Comparison of ENCODE assay signal across 29 cellular contexts in the genomic region with DNA sequence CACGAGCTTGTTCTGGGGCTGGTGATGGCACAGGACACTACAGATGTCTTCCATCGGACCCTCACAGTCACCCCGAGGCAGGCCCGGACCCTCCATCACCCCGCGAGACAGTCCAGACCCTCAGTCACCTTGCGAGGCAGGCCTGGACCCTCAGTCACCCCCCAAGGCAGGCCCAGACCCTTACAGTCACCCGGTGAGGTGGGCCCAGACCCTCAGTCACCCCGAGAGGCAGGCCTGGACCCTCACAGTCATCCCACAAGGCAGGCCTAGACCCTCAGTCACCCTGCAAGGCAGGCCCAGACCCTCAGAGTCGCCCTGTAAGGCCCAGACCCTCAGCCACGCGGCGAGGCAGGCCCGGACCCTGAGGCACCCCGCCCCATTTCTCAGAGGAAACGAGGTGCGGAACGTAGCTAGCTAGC.
"Had no signal": no experiment of that assay in that cellular context is flagged by ENCODE, and none has a peak within 500 bp of the region (broad histone marks: within the 10 kb centered on the region; RNA-seq: fewer than 3 reads in every experiment).

No MANE protein-coding gene starts in this region.

- H3K4me1 ChIP-seq: adrenal gland, ascending aorta, esophagus muscularis mucosa, foreskin keratinocyte, upper lobe of left lung had no signal

- H3K36me3 Mint-ChIP-seq: activated naive CD8-positive, alpha-beta T cell treated with anti-CD3 and anti-CD28 coated beads for 36 hours; stimulated activated effector memory CD8-positive, alpha-beta T cell treated with anti-CD3 and anti-CD28 coated beads, Interleukin-12 subunit alpha, Interleukin-12 subunit beta, amount 100 ng/mL, for 72 hours; WTC11 had no signal

- ATAC-seq: activated CD8-positive, alpha-beta T cell treated with anti-CD3 and anti-CD28 coated beads for 36 hours; activated T-cell treated with anti-CD3 and anti-CD28 coated beads, Interleukin-2, amount 50 U/mL, for 4 hours; activated T-helper 17 cell treated with anti-CD3 and anti-CD28 coated beads, Interleukin-2, amount 50 U/mL, for 72 hours; foreskin keratinocyte; heart right ventricle; left colon; naive thymus-derived CD8-positive, alpha-beta T cell; right cardiac atrium; stimulated activated effector memory CD8-positive, alpha-beta T cell treated with anti-CD3 and anti-CD28 coated beads, Interleukin-12 subunit alpha, Interleukin-12 subunit beta, amount 100 ng/mL, for 72 hours; WTC11 had no signal

- FAIRE-seq: islet of Langerhans had no signal

- H3K27ac ChIP-seq: adrenal gland, ascending aorta, cardiac muscle cell, esophagus muscularis mucosa, foreskin keratinocyte, heart right ventricle, skin epidermis, upper lobe of left lung had no signal

- H3K4me3 ChIP-seq: adrenal gland, ascending aorta, cardiac muscle cell, esophagus muscularis mucosa, heart right ventricle, skin epidermis, upper lobe of left lung had no signal

- H3K27ac Mint-ChIP-seq: activated CD8-positive, alpha-beta T cell treated with anti-CD3 and anti-CD28 coated beads for 36 hours; activated naive CD8-positive, alpha-beta T cell treated with anti-CD3 and anti-CD28 coated beads for 36 hours; activated T-helper 17 cell treated with anti-CD3 and anti-CD28 coated beads, Interleukin-2, amount 50 U/mL, for 72 hours; mesothelial cell of epicardium; stimulated activated effector memory CD8-positive, alpha-beta T cell treated with anti-CD3 and anti-CD28 coated beads, Interleukin-12 subunit alpha, Interleukin-12 subunit beta, amount 100 ng/mL, for 72 hours; stimulated activated naive CD8-positive, alpha-beta T cell treated with anti-CD3 and anti-CD28 coated beads, Interleukin-15, Interleukin-2, amounts not matched to agents 100 ng/mL and 50 ng/mL, for 24 hours; WTC11 had no signal

- H3K27me3 Mint-ChIP-seq: activated CD8-positive, alpha-beta T cell treated with anti-CD3 and anti-CD28 coated beads for 36 hours; activated naive CD8-positive, alpha-beta T cell treated with anti-CD3 and anti-CD28 coated beads for 36 hours; activated T-helper 17 cell treated with anti-CD3 and anti-CD28 coated beads, Interleukin-2, amount 50 U/mL, for 72 hours; stimulated activated naive CD8-positive, alpha-beta T cell treated with anti-CD3 and anti-CD28 coated beads, Interleukin-15, Interleukin-2, amounts not matched to agents 100 ng/mL and 50 ng/mL, for 24 hours had no signal

- H3K27me3 ChIP-seq: adrenal gland, ascending aorta, cardiac muscle cell, upper lobe of left lung had no signal

- H3K4me3 Mint-ChIP-seq: activated CD8-positive, alpha-beta T cell treated with anti-CD3 and anti-CD28 coated beads for 36 hours; activated naive CD8-positive, alpha-beta T cell treated with anti-CD3 and anti-CD28 coated beads for 36 hours; activated T-cell treated with anti-CD3 and anti-CD28 coated beads, Interleukin-2, amount 50 U/mL, for 4 hours; activated T-helper 17 cell treated with anti-CD3 and anti-CD28 coated beads, Interleukin-2, amount 50 U/mL, for 72 hours; brain; mesothelial cell of epicardium; naive thymus-derived CD8-positive, alpha-beta T cell; neural crest cell; stimulated activated effector memory CD8-positive, alpha-beta T cell treated with anti-CD3 and anti-CD28 coated beads, Interleukin-12 subunit alpha, Interleukin-12 subunit beta, amount 100 ng/mL, for 72 hours; stimulated activated naive CD8-positive, alpha-beta T cell treated with anti-CD3 and anti-CD28 coated beads, Interleukin-15, Interleukin-2, amounts not matched to agents 100 ng/mL and 50 ng/mL, for 24 hours; WTC11 had no signal

- DNase-seq: activated CD4-positive, alpha-beta T cell treated with anti-CD3 and anti-CD28 coated beads, Interleukin-2, amount 50 U/mL, for 1 hour; activated CD8-positive, alpha-beta T cell treated with anti-CD3 and anti-CD28 coated beads for 36 hours; activated naive CD4-positive, alpha-beta T cell; activated naive CD8-positive, alpha-beta T cell treated with anti-CD3 and anti-CD28 coated beads for 36 hours; activated T-cell treated with anti-CD3 and anti-CD28 coated beads, Interleukin-2, amount 50 U/mL, for 4 hours; cortex of kidney; foreskin keratinocyte; heart right ventricle; left colon; naive thymus-derived CD8-positive, alpha-beta T cell; occipital lobe; stimulated activated CD4-positive, alpha-beta T cell treated with anti-CD3 and anti-CD28 coated beads, Interleukin-4, amount 100 ng/mL, for 24 hours; substantia nigra; T-helper 2 cell; upper lobe of left lung had no signal

- H3K9me3 ChIP-seq: adrenal gland, ascending aorta, esophagus muscularis mucosa, heart right ventricle, upper lobe of left lung had no signal

- H3K36me3 ChIP-seq: ascending aorta, cardiac muscle cell had no signal

- H3K9me3 Mint-ChIP-seq: activated CD8-positive, alpha-beta T cell treated with anti-CD3 and anti-CD28 coated beads for 36 hours; activated naive CD8-positive, alpha-beta T cell treated with anti-CD3 and anti-CD28 coated beads for 36 hours; activated T-cell treated with anti-CD3 and anti-CD28 coated beads, Interleukin-2, amount 50 U/mL, for 4 hours; activated T-helper 17 cell treated with anti-CD3 and anti-CD28 coated beads, Interleukin-2, amount 50 U/mL, for 72 hours; naive thymus-derived CD8-positive, alpha-beta T cell; stimulated activated effector memory CD8-positive, alpha-beta T cell treated with anti-CD3 and anti-CD28 coated beads, Interleukin-12 subunit alpha, Interleukin-12 subunit beta, amount 100 ng/mL, for 72 hours; stimulated activated naive CD8-positive, alpha-beta T cell treated with anti-CD3 and anti-CD28 coated beads, Interleukin-15, Interleukin-2, amounts not matched to agents 100 ng/mL and 50 ng/mL, for 24 hours had no signal

- H3K4me1 Mint-ChIP-seq: activated naive CD8-positive, alpha-beta T cell treated with anti-CD3 and anti-CD28 coated beads for 36 hours; activated T-helper 17 cell treated with anti-CD3 and anti-CD28 coated beads, Interleukin-2, amount 50 U/mL, for 72 hours; stimulated activated effector memory CD8-positive, alpha-beta T cell treated with anti-CD3 and anti-CD28 coated beads, Interleukin-12 subunit alpha, Interleukin-12 subunit beta, amount 100 ng/mL, for 72 hours had no signal
